8 cellular contexts compared by ENCODE assay signal in genomic region chr3:11096266-11097135, GRCh38. TPM values are rescaled to one million over a fixed set of nuclear protein-coding genes. Genes with fewer than 3 reads are reported as not detected.
A peak's percentile ranks its signal among the peaks of the same experiment; 100 is the strongest.
DNase-seq lines count a peak whose midpoint lies in the region; ATAC-seq and TF ChIP-seq lines count a peak whose summit lies in the region.

No MANE protein-coding gene starts in this region.

- H3K9ac ChIP-seq in duodenal mucosa (ENCODE audit: low read depth in 1 of 2, low read length in 2 of 2), result no peak overlapping the region

- peaks cover 7 to 13% of the 10 kb centered on the region in 2 donors for H3K4me1 ChIP-seq in duodenal mucosa (ENCODE audit: control insufficient read depth in 1 of 2, insufficient read depth in 2 of 2, low read length in 2 of 2)
- no peaks in the 10 kb centered on the region for H3K4me1 ChIP-seq in lung (ENCODE audit: control insufficient read depth in 2 of 2, insufficient read depth in 2 of 2, low read length in 2 of 2)
- H3K4me1 ChIP-seq in spleen, result peaks cover 0 to 16% (median 8%) of the 10 kb centered on the region in 6 donors

- WGBS in lung, 2 donors, result 14 to 16% methylated on average over 23 of the region's 23 CpGs
- WGBS in spleen, 5 donors, result 12 to 17% (median 14%) methylated on average over 21 to 23 of the region's 23 CpGs

- H3K9me3 ChIP-seq in duodenal mucosa (ENCODE audit: control insufficient read depth in 1 of 2, low read length in 2 of 2) (no peaks in the 10 kb centered on the region), lung (ENCODE audit: control insufficient read depth in 2 of 2, insufficient read depth in 1 of 2, low read length in 1 of 2) (peaks cover 0 to 4% of the 10 kb centered on the region in 2 donors), spleen (peaks cover 0 to 4% (median under 1%) of the 10 kb centered on the region in 8 donors)

- no peaks in the 10 kb centered on the region for H3K36me3 ChIP-seq in duodenal mucosa (ENCODE audit: control insufficient read depth in 1 of 2, insufficient read depth in 2 of 2, low read length in 2 of 2)
- H3K36me3 ChIP-seq in lung (ENCODE audit: control insufficient read depth in 2 of 2, insufficient read depth in 2 of 2, low read length in 2 of 2), result no peaks in the 10 kb centered on the region
- H3K36me3 ChIP-seq in spleen, result no peaks in the 10 kb centered on the region

- TF ChIP-seq POLR2A in spleen (IDR thresholded peaks at IDR 0.05), result no peak

- H3K4me3 ChIP-seq in duodenal mucosa (ENCODE audit: low read depth in 1 of 2, low read length in 2 of 2), result peak overlapping the region; percentile 13 to 46
- no peak overlapping the region for H3K4me3 ChIP-seq in lung
- peak overlapping the region in 1 of 8 donors; percentile 30 for H3K4me3 ChIP-seq in spleen

- no peak overlapping the region for H3K27ac ChIP-seq in duodenal mucosa (ENCODE audit: low read depth, low read length)
- H3K27ac ChIP-seq in lung (ENCODE audit: low read depth in 1 of 2, low read length in 1 of 2), result no peak overlapping the region
- no peak overlapping the region for H3K27ac ChIP-seq in spleen

- intact Hi-C loops in spleen (cut with DNase I; ENCODE audit: low total_unique reads), result no loop called here

- ATAC-seq in lung (ENCODE audit: insufficient read depth, low FRiP score) (peak; percentile 95), GM21737 (IDR thresholded peaks at IDR 0.05; ENCODE audit: unreplicated experiment) (no peak)

- DNase-seq in COR-L47 (lab: John Stamatoyannopoulos, UW) (peak; percentile 49), KG1 (lab: John Stamatoyannopoulos, UW) (peak; percentile 75), lung (ENCODE audit: low spot score) (peak; percentile 69), spleen (no peak)
- DNase-seq in activated CD4-positive, alpha-beta T cell treated with anti-CD3 and anti-CD28 coated beads, Interleukin-2, amount 50 U/mL, for 1 hour, result peak; percentile 11
- peak; percentile 39 to 67 (median 52) for DNase-seq in stimulated activated CD4-positive, alpha-beta T cell treated with anti-CD3 and anti-CD28 coated beads, TNF-alpha, amount 100 ng/mL, for 4 hours (ENCODE audit: low read depth in 3 of 3)

- no peak for TF ChIP-seq CTCF in lung (IDR thresholded peaks at IDR 0.05; ENCODE audit: control extremely low read depth, extremely low read depth)
- TF ChIP-seq CTCF in spleen (IDR thresholded peaks at IDR 0.05 in 8 of 11, conservative IDR thresholded peaks at IDR 0.05 in 3 of 11), result no peak

- H3K27me3 ChIP-seq in duodenal mucosa (ENCODE audit: control insufficient read depth in 1 of 2, insufficient read depth in 2 of 2, low read length in 2 of 2), result peaks cover 0 to 4% of the 10 kb centered on the region in 2 donors
- no peaks in the 10 kb centered on the region for H3K27me3 ChIP-seq in lung (ENCODE audit: control insufficient read depth, insufficient read depth)
- H3K27me3 ChIP-seq in spleen (replicated peaks in 1 of 7), result peaks cover 0 to 37% (median 0%) of the 10 kb centered on the region in 7 donors

RNA-seq across cellular contexts. Expression of gene HRH1, which starts 57.8 kb away (rescaled TPM):
- 1 to 10 TPM; 5.6 to 8.3 TPM for total RNA-seq in lung
- 1 to 10 TPM; 2.3 to 3.7 TPM for polyA plus RNA-seq in lung
- 1 to 10 TPM in 6 of 7 donors, under 1 TPM in 1; 0.92 to 4.4 (median 2.4) TPM for total RNA-seq in spleen
- under 1 TPM; 0.15 to 0.42 (median 0.29) TPM for polyA plus RNA-seq in spleen
